Comparison of ENCODE assay signal across 2 cellular contexts in the genomic region with DNA sequence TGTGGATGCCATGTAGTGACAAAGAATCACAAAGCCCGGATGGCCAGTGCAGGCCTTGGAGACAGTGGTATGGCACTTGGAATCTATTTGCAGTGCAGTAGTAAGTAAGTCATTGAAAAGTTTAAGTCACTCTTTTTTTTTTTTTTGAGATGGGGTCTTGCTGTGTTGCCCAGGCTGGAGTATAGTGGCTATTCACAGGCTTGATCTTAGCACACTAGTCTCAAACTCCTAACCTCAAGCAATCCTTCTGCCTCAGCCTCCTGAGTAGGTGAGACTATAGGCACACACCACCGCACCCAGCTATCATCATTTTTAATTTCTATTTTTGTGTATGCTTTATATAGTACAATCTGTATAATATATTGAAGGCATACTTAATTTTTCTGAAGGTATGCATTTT.
TF ChIP-seq lines count a peak whose summit lies in the region.

No MANE protein-coding gene starts in this region.

TF ChIP-seq in HEK293T, 16 proteins besides CTCF, POLR2A, EP300 and RAD21:
- TF ChIP-seq ZNF384 (IDR thresholded peaks at IDR 0.05): peak; percentile 57; the same call in 1 of the 2 replicates
- TF ChIP-seq NFRKB (IDR thresholded peaks at IDR 0.05): no peak

TF ChIP-seq in K562, 482 proteins besides CTCF, POLR2A, EP300 and RAD21:
- TF ChIP-seq RBM25 (IDR thresholded peaks at IDR 0.05; ENCODE audit: low read depth, low read length, severe bottlenecking) (peak; percentile 41), MTF1 (CRISPR knock-in tag; IDR thresholded peaks at IDR 0.05; ENCODE audit: borderline replicate concordance) (no peak), ZNF121 (CRISPR knock-in tag; conservative IDR thresholded peaks at IDR 0.05) (peak; percentile 85)
